8 cellular contexts compared by ENCODE assay signal in the genomic region with DNA sequence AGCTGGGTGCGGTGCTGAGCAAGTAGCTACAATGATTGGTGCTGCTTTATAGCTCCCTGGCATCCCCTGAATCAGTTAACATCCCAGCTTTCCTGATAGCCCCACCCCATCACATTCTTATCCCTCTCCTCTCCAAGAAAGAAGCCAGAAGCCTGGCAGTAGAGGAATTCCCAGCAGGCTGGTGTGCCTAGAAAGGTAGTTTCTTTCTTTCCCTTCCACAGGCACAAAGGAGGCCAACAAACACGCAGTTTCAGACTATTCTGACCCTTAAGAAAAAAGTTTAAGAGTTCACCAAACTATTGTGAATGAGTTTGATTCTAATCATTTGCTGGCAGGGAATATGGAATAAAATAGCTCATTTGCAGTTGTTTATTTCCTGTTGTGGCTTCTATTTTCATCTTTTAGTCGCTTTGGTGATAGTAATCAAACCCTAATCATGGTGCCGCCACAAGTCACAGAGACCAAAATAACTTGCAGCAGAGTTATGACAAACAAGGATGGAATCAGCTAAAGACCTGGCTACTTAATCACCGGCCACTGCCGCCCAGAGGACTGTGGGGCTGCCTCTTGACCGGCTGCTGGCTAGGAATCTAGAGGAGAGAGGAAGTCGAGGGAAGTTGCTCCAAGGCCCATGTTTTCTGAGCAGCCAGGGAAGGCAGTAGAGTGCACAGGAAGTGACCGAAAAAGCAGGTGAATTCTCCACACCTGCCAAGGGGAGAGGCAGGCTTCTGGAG. TPM values are rescaled to one million over a fixed set of nuclear protein-coding genes. Genes with fewer than 3 reads are reported as not detected.
DNase-seq lines count a peak whose midpoint lies in the region; TF ChIP-seq lines count a peak whose summit lies in the region.

No MANE protein-coding gene starts in this region.

- peak overlapping the region in 1 of 2 experiments; percentile 64 for H3K18ac ChIP-seq in mesenchymal stem cell (ENCODE audit: low read depth in 1 of 2, low read length in 2 of 2)

- no peaks in the 10 kb centered on the region for H3K9me3 ChIP-seq in mesenchymal stem cell (ENCODE audit: control insufficient read depth, low read length)
- no peaks in the 10 kb centered on the region for H3K9me3 ChIP-seq in uterus

- intact Hi-C loops in uterus (cut with DNase I; ENCODE audit: low total_unique reads), result no loop called here

- H3K27ac ChIP-seq in mesenchymal stem cell (ENCODE audit: low read length, poor library complexity, severe bottlenecking) (no peak overlapping the region), uterus (peak overlapping the region; percentile 94 to 99)

- no peak overlapping the region for H4K91ac ChIP-seq in mesenchymal stem cell (ENCODE audit: low read length)

- H2BK12ac ChIP-seq in mesenchymal stem cell (ENCODE audit: low read length in 2 of 2), result peak overlapping the region in 1 of 2 experiments; percentile 17

- H3K4ac ChIP-seq in mesenchymal stem cell (ENCODE audit: low read depth in 1 of 2, low read length in 2 of 2), result no peak overlapping the region

- no peak overlapping the region for H4K8ac ChIP-seq in mesenchymal stem cell (ENCODE audit: low read length)

- TF ChIP-seq POLR2A in uterus (IDR thresholded peaks at IDR 0.05), result no peak

- H2BK120ac ChIP-seq in mesenchymal stem cell (ENCODE audit: low read depth, low read length), result no peak overlapping the region

- peaks cover 33% of the 10 kb centered on the region for H3K4me1 Mint-ChIP-seq in activated CD4-positive, alpha-beta T cell treated with anti-CD3 and anti-CD28 coated beads, Interleukin-2, amount 10 ng/mL, durations not matched to agents 7 days and 5 days

- H3K4me1 ChIP-seq in mesenchymal stem cell (ENCODE audit: control insufficient read depth, insufficient read depth, low read depth, low read length) (peaks cover 7% of the 10 kb centered on the region), uterus (peaks cover 7 to 12% of the 10 kb centered on the region in 2 donors)

- H3K36me3 Mint-ChIP-seq in activated CD4-positive, alpha-beta T cell treated with anti-CD3 and anti-CD28 coated beads, Interleukin-2, amount 10 ng/mL, durations not matched to agents 7 days and 5 days (ENCODE audit: low read depth), result peaks cover 3% of the 10 kb centered on the region

- H3K14ac ChIP-seq in mesenchymal stem cell (ENCODE audit: low read length in 2 of 2), result no peak overlapping the region

- H3K27ac Mint-ChIP-seq in activated CD4-positive, alpha-beta T cell treated with anti-CD3 and anti-CD28 coated beads, Interleukin-2, amount 10 ng/mL, durations not matched to agents 7 days and 5 days, result peak overlapping the region; percentile 60

- CTCF ChIA-PET in activated CD4-positive, alpha-beta T cell treated with anti-CD3 and anti-CD28 coated beads, Interleukin-2, amount 10 ng/mL, durations not matched to agents 7 days and 5 days (lab: Charles Lee), result interaction anchor here (1.3 to 1.5 kb wide), 2 partner anchors 9 to 12 kb away, joined by 5 read pairs; no protein-coding TSS in a partner anchor

- H3K4me3 ChIP-seq in cardiac fibroblast (replicated peaks in 1 of 2; ENCODE audit: low read depth in 2 of 2, low read length in 2 of 2), result no peak overlapping the region
- peak overlapping the region in 1 of 2 experiments; percentile 60 for H3K4me3 ChIP-seq in mesenchymal stem cell (ENCODE audit: insufficient read depth in 1 of 2, low read depth in 1 of 2, low read length in 2 of 2)
- no peak overlapping the region for H3K4me3 ChIP-seq in uterus

- WGBS in mesenchymal stem cell, result 19% methylated on average over 8 of the region's 9 CpGs

- DNase-seq in activated CD4-positive, alpha-beta T cell treated with anti-CD3 and anti-CD28 coated beads, Interleukin-2, amount 10 ng/mL, durations not matched to agents 7 days and 5 days, result no peak
- no peak for DNase-seq in activated CD4-positive, alpha-beta T cell treated with anti-CD3 and anti-CD28 coated beads, Interleukin-2, amount 50 U/mL, for 1 hour
- DNase-seq in cardiac fibroblast (ENCODE audit: low read depth in 2 of 2) (peak; percentile 72 to 92), mesenchymal stem cell (peak; percentile 94), uterus (peak; percentile 69 to 79), NCI-H2171 treated with DMSO at 0.1 percent for 48 hours (lab: John Stamatoyannopoulos, UW) (no peak), KG1 (lab: John Stamatoyannopoulos, UW) (no peak), inferior parietal cortex (ENCODE audit: extremely low spot score) (no peak)

- POLR2A ChIA-PET in activated CD4-positive, alpha-beta T cell treated with anti-CD3 and anti-CD28 coated beads, Interleukin-2, amount 10 ng/mL, durations not matched to agents 7 days and 5 days (lab: Charles Lee), result no interaction called here

- peaks cover 17% of the 10 kb centered on the region for H3K27me3 Mint-ChIP-seq in activated CD4-positive, alpha-beta T cell treated with anti-CD3 and anti-CD28 coated beads, Interleukin-2, amount 10 ng/mL, durations not matched to agents 7 days and 5 days

- no peak overlapping the region for H2BK15ac ChIP-seq in mesenchymal stem cell (ENCODE audit: low read depth, poor library complexity, severe bottlenecking)

- no peak overlapping the region for H3K4me3 Mint-ChIP-seq in activated CD4-positive, alpha-beta T cell treated with anti-CD3 and anti-CD28 coated beads, Interleukin-2, amount 10 ng/mL, durations not matched to agents 7 days and 5 days

- H3K9ac ChIP-seq in mesenchymal stem cell (ENCODE audit: low read length), result peak overlapping the region; percentile 88

- H3K79me1 ChIP-seq in mesenchymal stem cell (replicated peaks; ENCODE audit: low read length, poor library complexity, severe bottlenecking), result no peaks in the 10 kb centered on the region

- H3K36me3 ChIP-seq in mesenchymal stem cell (ENCODE audit: control insufficient read depth in 1 of 2, insufficient read depth in 2 of 2, low read depth in 1 of 2, low read length in 2 of 2), result no peaks in the 10 kb centered on the region
- no peaks in the 10 kb centered on the region for H3K36me3 ChIP-seq in uterus

- no peak overlapping the region for H2AFZ ChIP-seq in mesenchymal stem cell (ENCODE audit: low read depth, low read length)

- H2AK5ac ChIP-seq in mesenchymal stem cell (ENCODE audit: low read length, severe bottlenecking), result peak overlapping the region; percentile 40

- no peak overlapping the region for H3K4me2 ChIP-seq in mesenchymal stem cell (ENCODE audit: low read length, poor library complexity, severe bottlenecking)

- H3K27me3 ChIP-seq in mesenchymal stem cell (ENCODE audit: control insufficient read depth in 1 of 2, insufficient read depth in 1 of 2, low read length in 2 of 2), result no peaks in the 10 kb centered on the region
- no peaks in the 10 kb centered on the region for H3K27me3 ChIP-seq in uterus

- TF ChIP-seq CTCF in cardiac fibroblast (IDR thresholded peaks at IDR 0.05; ENCODE audit: low read depth, low read length), result peak; percentile 7
- TF ChIP-seq CTCF in uterus (IDR thresholded peaks at IDR 0.05), result no peak

- no peaks in the 10 kb centered on the region for H3K9me3 Mint-ChIP-seq in activated CD4-positive, alpha-beta T cell treated with anti-CD3 and anti-CD28 coated beads, Interleukin-2, amount 10 ng/mL, durations not matched to agents 7 days and 5 days

- no peak overlapping the region for H3K23ac ChIP-seq in mesenchymal stem cell (ENCODE audit: low read length in 2 of 2)

- no peak overlapping the region for H2BK5ac ChIP-seq in mesenchymal stem cell (ENCODE audit: low read depth, low read length, poor library complexity, severe bottlenecking)

RNA-seq across cellular contexts. Expression of a gene that starts 4.9 kb away (rescaled TPM):
- total RNA-seq in activated CD4-positive, alpha-beta T cell treated with anti-CD3 and anti-CD28 coated beads, Interleukin-2, amount 10 ng/mL, durations not matched to agents 7 days and 5 days, result 10 to 100 TPM; 19.5 to 21.7 TPM
- 9.6 TPM for polyA plus RNA-seq in mesenchymal stem cell (2013, experiment 1 of 2)
- polyA plus RNA-seq in mesenchymal stem cell (2013, experiment 2 of 2), result 9.9 TPM
- total RNA-seq in uterus, result 10 to 100 TPM; 22.4 to 48.4 (median 29.3) TPM

Comparison
In these comparisons a context has a peak if more than half of its experiments do, and no peak if none do; other contexts are left out.
1. DNase-seq: peak in cardiac fibroblast (2 of 2), mesenchymal stem cell (single experiment) and uterus (2 of 2); none in activated CD4-positive, alpha-beta T cell treated with anti-CD3 and anti-CD28 coated beads, Interleukin-2, amount 10 ng/mL, durations not matched to agents 7 days and 5 days (single experiment), activated CD4-positive, alpha-beta T cell treated with anti-CD3 and anti-CD28 coated beads, Interleukin-2, amount 50 U/mL, for 1 hour (single experiment), NCI-H2171 treated with DMSO at 0.1 percent for 48 hours (single experiment), KG1 (single experiment) and inferior parietal cortex (single experiment).